Comparison of ENCODE assay signal across 9 cellular contexts in genomic region chr3:45145681-45146614, GRCh38. TPM values are rescaled to one million over a fixed set of nuclear protein-coding genes. Genes with fewer than 3 reads are reported as not detected.
DNase-seq lines count a peak whose midpoint lies in the region; ATAC-seq, FAIRE-seq and TF ChIP-seq lines count a peak whose summit lies in the region.
"Had no signal": no experiment of that assay in that cellular context is flagged by ENCODE, and none has a peak within 500 bp of the region (broad histone marks: within the 10 kb centered on the region; RNA-seq: fewer than 3 reads in every experiment).

Gene CDCP1 (minus strand): TSS chr3:45146378. CDS start chr3:45146287, 91 bp downstream.

- H3K4me2 ChIP-seq in neural cell (ENCODE audit: low read length) = peak within 1 kb of the TSS; percentile 45

- no peaks in the 10 kb centered on the region for H3K79me2 ChIP-seq in neural cell (replicated peaks; ENCODE audit: insufficient read depth, low read length)

- H2AFZ ChIP-seq in neural cell (ENCODE audit: low read depth, low read length) = no peak within 1 kb of the TSS

- peak; percentile 53 for DNase-seq in NCI-H748 (lab: John Stamatoyannopoulos, UW; ENCODE audit: unreplicated experiment)
- DNase-seq in NCI-H748 treated with DMSO at 0.1 percent for 48 hours (lab: John Stamatoyannopoulos, UW) = no peak
- DNase-seq in RPMI7951 (ENCODE audit: low read depth) = peak; percentile 37
- no peak for DNase-seq in urothelium cell line (ENCODE audit: low spot score)
- no peak for DNase-seq in NCI-H2171 treated with DMSO at 0.1 percent for 48 hours (lab: John Stamatoyannopoulos, UW)
- DNase-seq: DND-41 had no signal

- H3K27me3 ChIP-seq in neural cell (ENCODE audit: insufficient read depth, low read depth, low read length) = peaks cover 56% of the 10 kb centered on the region

- H3K9ac ChIP-seq in neural cell (ENCODE audit: low read length) = peak within 1 kb of the TSS; percentile 29

- TF ChIP-seq RAD21 in neural cell (conservative IDR thresholded peaks at IDR 0.05) = no peak

- no peak for TF ChIP-seq EP300 in neural cell (conservative IDR thresholded peaks at IDR 0.05; ENCODE audit: poor library complexity, severe bottlenecking)

- ATAC-seq in esophagus mucosa (peak; percentile 92), GM19328 (IDR thresholded peaks at IDR 0.05; ENCODE audit: unreplicated experiment) (no peak)

- no peak for FAIRE-seq in urothelium cell line (lab: Jason Lieb, UNC)

- TF ChIP-seq CTCF in neural cell (IDR thresholded peaks at IDR 0.05; ENCODE audit: poor library complexity, severe bottlenecking) = no peak

- H3K27ac ChIP-seq in neural cell (ENCODE audit: low read length) = no peak within 1 kb of the TSS

- H3K9me3 ChIP-seq in neural cell (ENCODE audit: low read length) = no peaks in the 10 kb centered on the region

- H3F3A ChIP-seq in neural cell (ENCODE audit: insufficient read depth, low read length, poor library complexity, severe bottlenecking) = no peaks in the 10 kb centered on the region

- H4K20me1 ChIP-seq in neural cell (ENCODE audit: insufficient read depth) = no peaks in the 10 kb centered on the region

- no peaks in the 10 kb centered on the region for H3K36me3 ChIP-seq in neural cell (ENCODE audit: insufficient read depth, low read length)

- H3K4me3 ChIP-seq in neural cell (ENCODE audit: low read length) = peak within 1 kb of the TSS; percentile 73

- no peaks in the 10 kb centered on the region for H3K9me2 ChIP-seq in neural cell (ENCODE audit: insufficient read depth, low read length)

TF ChIP-seq in neural cell, 6 proteins besides CTCF, POLR2A, EP300 and RAD21:
- no peak for TF ChIP-seq REST (IDR thresholded peaks at IDR 0.05; ENCODE audit: borderline replicate concordance)
- TF ChIP-seq MXI1 (conservative IDR thresholded peaks at IDR 0.05; ENCODE audit: poor library complexity, severe bottlenecking) = no peak
- no peak for TF ChIP-seq TAF1 (IDR thresholded peaks at IDR 0.05; ENCODE audit: low read depth)

RNA-seq across cellular contexts. Expression of gene CDCP1, which starts in this region (rescaled TPM):
- total RNA-seq in RPMI7951 (2014; rRNA removed; shearing (Covaris generic)) = 75.6 and 78.0 TPM in 2 replicates
- 85.6 TPM for total RNA-seq in esophagus mucosa
- not detected in 2 replicates for polyA plus RNA-seq in neural cell
- not detected in 2 replicates for polyA minus RNA-seq in neural cell

Comparison
In these comparisons a context has a peak if more than half of its experiments do, and no peak if none do; other contexts are left out.
1. DNase-seq: peak in NCI-H748 (single experiment) and RPMI7951 (single experiment); none in NCI-H748 treated with DMSO at 0.1 percent for 48 hours (single experiment), urothelium cell line (single experiment) and NCI-H2171 treated with DMSO at 0.1 percent for 48 hours (single experiment).